ENCODE assay signal across 10 cellular contexts in genomic region chr14:54651649-54652048, GRCh38.
DNase-seq lines count a peak whose midpoint lies in the region; ATAC-seq and TF ChIP-seq lines count a peak whose summit lies in the region.
"Had no signal": no experiment of that assay in that cellular context is flagged by ENCODE, and none has a peak within 500 bp of the region (broad histone marks: within the 10 kb centered on the region; RNA-seq: fewer than 3 reads in every experiment).

No MANE protein-coding gene starts in this region.

- TF ChIP-seq EP300 in esophagus muscularis mucosa (IDR thresholded peaks at IDR 0.05): no peak

- peaks cover 4% of the 10 kb centered on the region for H3K36me3 Mint-ChIP-seq in T-helper 17 cell (ENCODE audit: low read depth)

- no peaks in the 10 kb centered on the region for H3K27me3 ChIP-seq in A673 (replicated peaks; ENCODE audit: insufficient read depth, low read depth, low read length, poor library complexity)
- H3K27me3 ChIP-seq in esophagus muscularis mucosa: no peaks in the 10 kb centered on the region
- H3K27me3 ChIP-seq in neuronal stem cell (ENCODE audit: control insufficient read depth in 3 of 3, insufficient read depth in 3 of 3, low read depth in 1 of 3, low read length in 3 of 3): no peaks in the 10 kb centered on the region

- no peaks in the 10 kb centered on the region for H3K36me3 ChIP-seq in A673 (ENCODE audit: insufficient read depth, low read length, poor library complexity, severe bottlenecking)
- H3K36me3 ChIP-seq in esophagus muscularis mucosa: no peaks in the 10 kb centered on the region
- H3K36me3 ChIP-seq in neuronal stem cell (replicated peaks in 1 of 2; ENCODE audit: control insufficient read depth in 2 of 2, insufficient read depth in 2 of 2, low read length in 2 of 2): no peaks in the 10 kb centered on the region

- peak overlapping the region; percentile 92 for H3K27ac ChIP-seq in A673 (ENCODE audit: low read depth, low read length, poor library complexity, severe bottlenecking)
- H3K27ac ChIP-seq in esophagus muscularis mucosa (replicated peaks in 1 of 4): peak overlapping the region; percentile 85 to 87 (median 86)
- peak overlapping the region; percentile 69 for H3K27ac ChIP-seq in neuronal stem cell (replicated peaks; ENCODE audit: low read length)

- TF ChIP-seq POLR2A in esophagus muscularis mucosa (IDR thresholded peaks at IDR 0.05; ENCODE audit: low read depth): no peak

- H3K4me3 ChIP-seq in A673 (ENCODE audit: low read depth, low read length, poor library complexity, severe bottlenecking) (peak overlapping the region; percentile 27), esophagus muscularis mucosa (peak overlapping the region in 2 of 4 donors; percentile 29 to 42), neuronal stem cell (ENCODE audit: low read length in 2 of 2) (no peak overlapping the region)

- no peak overlapping the region for H2AFZ ChIP-seq in neuronal stem cell (ENCODE audit: low read length)

- WGBS in esophagus muscularis mucosa: 62% methylated on average over 4 of the region's 4 CpGs
- no CpG with 5 or more reads among the region's 4 CpGs for WGBS in neuronal stem cell (ENCODE audit: extremely low coverage in 2 of 2, insufficient read length in 2 of 2, insufficient replicate concordance in 1 of 2), 2 donors

- H3K4me1 ChIP-seq in A673 (ENCODE audit: insufficient read depth, low read length, poor library complexity, severe bottlenecking) (peaks cover 32% of the 10 kb centered on the region), esophagus muscularis mucosa (peaks cover 48 to 79% (median 66%) of the 10 kb centered on the region in 4 donors), neuronal stem cell (ENCODE audit: control insufficient read depth in 2 of 2, insufficient read depth in 1 of 2, low read depth in 1 of 2, low read length in 2 of 2) (peaks cover 31 to 33% of the 10 kb centered on the region in 2 donors)

- no peak overlapping the region for H3K4me3 Mint-ChIP-seq in stimulated activated naive CD8-positive, alpha-beta T cell treated with anti-CD3 and anti-CD28 coated beads, Interleukin-15, amount 100 ng/mL, for 72 hours
- H3K4me3 Mint-ChIP-seq in T-helper 17 cell: no peak overlapping the region
- H3K4me3 Mint-ChIP-seq: memory B cell had no signal

- H3K79me1 ChIP-seq in neuronal stem cell (ENCODE audit: low read depth, low read length): no peaks in the 10 kb centered on the region

- no peak overlapping the region for H3K4ac ChIP-seq in neuronal stem cell (ENCODE audit: low read length)

- H3K9me3 Mint-ChIP-seq in stimulated activated naive CD8-positive, alpha-beta T cell treated with anti-CD3 and anti-CD28 coated beads, Interleukin-15, amount 100 ng/mL, for 72 hours: no peaks in the 10 kb centered on the region
- H3K9me3 Mint-ChIP-seq: memory B cell had no signal

- no peak overlapping the region for H2AK5ac ChIP-seq in neuronal stem cell (ENCODE audit: low read depth, low read length)

- no peak overlapping the region for H2BK120ac ChIP-seq in neuronal stem cell (ENCODE audit: low read depth, low read length)

- TF ChIP-seq CTCF in A673 (conservative IDR thresholded peaks at IDR 0.05; ENCODE audit: low read depth, low read length) (no peak), esophagus muscularis mucosa (IDR thresholded peaks at IDR 0.05) (no peak)

- H3K9me3 ChIP-seq in A673 (ENCODE audit: low read depth, low read length, poor library complexity, severe bottlenecking) (no peaks in the 10 kb centered on the region), esophagus muscularis mucosa (no peaks in the 10 kb centered on the region), neuronal stem cell (replicated peaks in 1 of 2; ENCODE audit: control insufficient read depth in 2 of 2, insufficient read depth in 1 of 2, low read depth in 1 of 2, low read length in 2 of 2) (no peaks in the 10 kb centered on the region), T-helper 17 cell (ENCODE audit: control insufficient read depth, low read length, poor library complexity, severe bottlenecking) (no peaks in the 10 kb centered on the region)

- no peak overlapping the region for H3K14ac ChIP-seq in neuronal stem cell (ENCODE audit: low read length)

- peaks cover 47% of the 10 kb centered on the region for H3K27me3 Mint-ChIP-seq in stimulated activated naive CD8-positive, alpha-beta T cell treated with anti-CD3 and anti-CD28 coated beads, Interleukin-15, amount 100 ng/mL, for 72 hours
- H3K27me3 Mint-ChIP-seq in T-helper 17 cell: peaks cover 42% of the 10 kb centered on the region
- H3K27me3 Mint-ChIP-seq: memory B cell had no signal

- H2BK5ac ChIP-seq in neuronal stem cell (ENCODE audit: low read length): no peak overlapping the region

- TSS peak; percentile 96 for BruUV-seq in A673 (replicated peaks; lab: Mats Ljungman, UMichigan)

- H3K4me2 ChIP-seq in neuronal stem cell (ENCODE audit: insufficient read depth, low read length, poor library complexity, severe bottlenecking): no peak overlapping the region

- no peak overlapping the region for H3K23ac ChIP-seq in neuronal stem cell (ENCODE audit: low read depth, low read length, poor library complexity)

- DNase-seq in A673 (ENCODE audit: low spot score) (no peak), RPMI7951 (ENCODE audit: low read depth) (peak; percentile 66), esophagus muscularis mucosa (ENCODE audit: extremely low spot score) (no peak), neuronal stem cell (ENCODE audit: low spot score) (no peak), NCI-H2107 (lab: John Stamatoyannopoulos, UW) (no peak), T-helper 17 cell (no peak)
- DNase-seq in stimulated activated naive CD8-positive, alpha-beta T cell treated with anti-CD3 and anti-CD28 coated beads, Interleukin-15, amount 100 ng/mL, for 72 hours: no peak
- DNase-seq: activated T-cell treated with anti-CD3 and anti-CD28 coated beads, Interleukin-2, amount 50 U/mL, for 1 hour had no signal

- POLR2A ChIA-PET in A673 (lab: Charles Lee; ENCODE audit: low non-redundant PET): no interaction called here

- no peak overlapping the region for H4K8ac ChIP-seq in neuronal stem cell (ENCODE audit: low read depth, low read length)

- no peak overlapping the region for H3K9ac ChIP-seq in neuronal stem cell (ENCODE audit: low read depth, low read length, poor library complexity)

- CTCF ChIA-PET in A673 (lab: Charles Lee): no interaction called here

- intact Hi-C loops in A673 (cut with micrococcal nuclease; ENCODE audit: unreplicated experiment): no loop called here
- intact Hi-C loops in esophagus muscularis mucosa (cut with DNase I): no loop called here

- H2BK12ac ChIP-seq in neuronal stem cell (ENCODE audit: low read length): no peak overlapping the region

- no peak overlapping the region for H3K18ac ChIP-seq in neuronal stem cell (ENCODE audit: low read length)

- H2BK15ac ChIP-seq in neuronal stem cell (ENCODE audit: low read length): no peak overlapping the region

- ATAC-seq in HG02981 (IDR thresholded peaks at IDR 0.05; ENCODE audit: unreplicated experiment) (no peak), T-helper 17 cell (no peak)
- ATAC-seq in stimulated activated naive CD8-positive, alpha-beta T cell treated with anti-CD3 and anti-CD28 coated beads, Interleukin-15, amount 100 ng/mL, for 72 hours: no peak

- no peak overlapping the region for H3K27ac Mint-ChIP-seq in stimulated activated naive CD8-positive, alpha-beta T cell treated with anti-CD3 and anti-CD28 coated beads, Interleukin-15, amount 100 ng/mL, for 72 hours
- H3K27ac Mint-ChIP-seq in T-helper 17 cell: no peak overlapping the region
- H3K27ac Mint-ChIP-seq: memory B cell had no signal

- H3K4me1 Mint-ChIP-seq in stimulated activated naive CD8-positive, alpha-beta T cell treated with anti-CD3 and anti-CD28 coated beads, Interleukin-15, amount 100 ng/mL, for 72 hours: peaks cover 10% of the 10 kb centered on the region
- H3K4me1 Mint-ChIP-seq in T-helper 17 cell: peaks cover 2% of the 10 kb centered on the region

- H4K91ac ChIP-seq in neuronal stem cell (ENCODE audit: low read depth, low read length, poor library complexity): no peak overlapping the region
